Comparison of ENCODE assay signal across 26 cellular contexts in genomic region chr13:69882451-69882850, GRCh38.
"Had no signal": no experiment of that assay in that cellular context is flagged by ENCODE, and none has a peak within 500 bp of the region (broad histone marks: within the 10 kb centered on the region; RNA-seq: fewer than 3 reads in every experiment).

No MANE protein-coding gene starts in this region.

- H3K9me3 ChIP-seq: stomach, testis, thoracic aorta, thyroid gland, tibial artery, tibial nerve, transverse colon, upper lobe of left lung, upper lobe of right lung, uterus, vagina had no signal

- ATAC-seq: stimulated activated effector memory CD8-positive, alpha-beta T cell treated with anti-CD3 and anti-CD28 coated beads, Interleukin-12 subunit alpha, Interleukin-12 subunit beta, amount 100 ng/mL, for 72 hours; stimulated activated memory B cell treated with anti-CD40 and anti-IgM and Interleukin-4, amounts not matched to agents 10 μg/mL and 1 μg/mL and 100 μg/mL, for 72 hours; stimulated activated naive B cell treated with anti-CD40 and anti-IgM and Interleukin-4, amounts not matched to agents 10 μg/mL and 1 μg/mL and 100 μg/mL, for 72 hours; stimulated activated naive CD8-positive, alpha-beta T cell treated with anti-CD3 and anti-CD28 coated beads, Interleukin-15, amount 100 ng/mL, for 72 hours; stimulated activated naive CD8-positive, alpha-beta T cell treated with anti-CD3 and anti-CD28 coated beads, Interleukin-15, Interleukin-2, amounts not matched to agents 100 U/mL and 50 U/mL, for 24 hours; upper lobe of right lung had no signal

- H3K36me3 ChIP-seq: stomach, suprapubic skin, thoracic aorta, thyroid gland, tibial artery, tibial nerve, transverse colon, upper lobe of left lung, upper lobe of right lung, uterus, vagina had no signal

- H3K27me3 ChIP-seq: stomach, suprapubic skin, testis, thyroid gland, tibial artery, tibial nerve, transverse colon, upper lobe of left lung, upper lobe of right lung, uterus, vagina had no signal

- H3K4me1 ChIP-seq: stomach, suprapubic skin, testis, thyroid gland, tibial artery, tibial nerve, transverse colon, upper lobe of left lung, upper lobe of right lung, uterus, vagina had no signal

- H3K4me3 ChIP-seq: stomach, suprapubic skin, testis, thoracic aorta, thyroid gland, tibial artery, tibial nerve, transverse colon, upper lobe of left lung, upper lobe of right lung, uterus, vagina had no signal

- H3K27ac ChIP-seq: stomach, suprapubic skin, testis, thoracic aorta, thyroid gland, tibial artery, tibial nerve, transverse colon, upper lobe of left lung, upper lobe of right lung, uterus, vagina had no signal

- DNase-seq: stimulated activated CD4-positive, alpha-beta T cell treated with anti-CD3 and anti-CD28 coated beads, Interleukin-2, amount 100 ng/mL, for 48 hours; stimulated activated CD4-positive, alpha-beta T cell treated with anti-CD3 and anti-CD28 coated beads, Interleukin-4, amount 100 ng/mL, for 1 hour; stimulated activated CD4-positive, alpha-beta T cell treated with anti-CD3 and anti-CD28 coated beads, Interleukin-4, amount 100 ng/mL, for 24 hours; stimulated activated CD4-positive, alpha-beta T cell treated with anti-CD3 and anti-CD28 coated beads, Interleukin-4, amount 100 ng/mL, for 4 hours; stimulated activated CD8-positive, alpha-beta memory T cell treated with anti-CD3 and anti-CD28 coated beads, Interleukin-4, amount 100 ng/mL, for 48 hours; stimulated activated naive B cell treated with anti-CD40 and anti-IgM and Interleukin-4, amounts not matched to agents 10 μg/mL and 1 μg/mL and 100 μg/mL, for 72 hours; stimulated activated naive CD4-positive, alpha-beta T cell; stimulated activated naive CD4-positive, alpha-beta T cell treated with Interleukin-2 at 50 U/mL for 16 hours; stimulated activated naive CD8-positive, alpha-beta T cell treated with anti-CD3 and anti-CD28 coated beads, Interleukin-15, amount 100 ng/mL, for 72 hours; stimulated activated naive CD8-positive, alpha-beta T cell treated with anti-CD3 and anti-CD28 coated beads, Interleukin-15, Interleukin-2, amounts not matched to agents 100 U/mL and 50 U/mL, for 24 hours; stomach; substantia nigra; testis; thyroid gland; tibial artery; transverse colon; trophoblast cell; upper lobe of left lung; upper lobe of right lung; uterus had no signal
